In genomic region chr2:137945229-137945628, GRCh38 we compare ENCODE assay signal across 35 cellular contexts. TPM values are rescaled to one million over a fixed set of nuclear protein-coding genes. Genes with fewer than 3 reads are reported as not detected.
"Had no signal": no experiment of that assay in that cellular context is flagged by ENCODE, and none has a peak within 500 bp of the region (broad histone marks: within the 10 kb centered on the region; RNA-seq: fewer than 3 reads in every experiment).

No MANE protein-coding gene starts in this region.

- DNase-seq: activated CD4-positive, alpha-beta T cell treated with anti-CD3 and anti-CD28 coated beads, Interleukin-2, amount 10 ng/mL, durations not matched to agents 24 days and 14 days; activated CD4-positive, alpha-beta T cell treated with anti-CD3 and anti-CD28 coated beads, Interleukin-2, amount 50 U/mL, for 4 hours; activated CD8-positive, alpha-beta T cell treated with anti-CD3 and anti-CD28 coated beads for 36 hours; activated effector memory CD4-positive, alpha-beta T cell treated with anti-CD3 and anti-CD28 coated beads, Interleukin-2, amount 50 U/mL, for 16 hours; activated naive CD4-positive, alpha-beta T cell; activated naive CD4-positive, alpha-beta T cell treated with anti-CD3 and anti-CD28 coated beads, Interleukin-2, amount 50 U/mL, for 16 hours; activated naive CD8-positive, alpha-beta T cell treated with anti-CD3 and anti-CD28 coated beads for 36 hours; activated T-cell treated with anti-CD3 and anti-CD28 coated beads, Interleukin-2, amount 50 U/mL, for 1 hour; activated T-cell treated with anti-CD3 and anti-CD28 coated beads, Interleukin-2, amount 50 U/mL, for 72 hours; amniotic stem cell; aorta; brain microvascular endothelial cell; central memory CD4-positive, alpha-beta T cell; NCI-H1105; NCI-H1417 treated with DMSO at 0.1 percent for 48 hours; NCI-H1930; NCI-H2081 treated with DMSO at 0.1 percent for 48 hours; NCI-H226; NCI-H446 treated with DMSO at 0.1 percent for 48 hours; NCI-H524; NCI-H69; NK-92 treated with Interleukin-12 subunit alpha and Interleukin-12 subunit beta, amount 100 ng/mL, for 24 hours; PC-9; SIG-M5; SW 1271; T-helper 1 cell; T-helper 2 cell; T-helper 9 cell; WERI-Rb-1 had no signal

- H3K27me3 ChIP-seq: brain microvascular endothelial cell had no signal

- H2AFZ ChIP-seq: PC-9 had no signal

- H3K4me3 ChIP-seq: K562, PC-9 had no signal

- ATAC-seq: activated CD8-positive, alpha-beta T cell treated with anti-CD3 and anti-CD28 coated beads for 36 hours; activated T-cell treated with anti-CD3 and anti-CD28 coated beads, Interleukin-2, amount 50 U/mL, for 72 hours; activated T-helper 17 cell treated with anti-CD3 and anti-CD28 coated beads, Interleukin-2, amount 50 U/mL, for 72 hours; K562; Right ventricle myocardium inferior had no signal

- H3K4me1 Mint-ChIP-seq: activated CD4-positive, alpha-beta T cell treated with anti-CD3 and anti-CD28 coated beads, Interleukin-2, amount 10 ng/mL, durations not matched to agents 24 days and 14 days; activated naive CD8-positive, alpha-beta T cell treated with anti-CD3 and anti-CD28 coated beads for 36 hours; activated T-helper 17 cell treated with anti-CD3 and anti-CD28 coated beads, Interleukin-2, amount 50 U/mL, for 72 hours had no signal

- FAIRE-seq: K562, RCC 7860 had no signal

- H3K36me3 ChIP-seq: brain microvascular endothelial cell, WERI-Rb-1 had no signal

- H3K27me3 Mint-ChIP-seq: activated CD4-positive, alpha-beta T cell treated with anti-CD3 and anti-CD28 coated beads, Interleukin-2, amount 10 ng/mL, durations not matched to agents 24 days and 14 days; activated naive CD8-positive, alpha-beta T cell treated with anti-CD3 and anti-CD28 coated beads for 36 hours; activated T-helper 17 cell treated with anti-CD3 and anti-CD28 coated beads, Interleukin-2, amount 50 U/mL, for 72 hours had no signal

- H3K36me3 Mint-ChIP-seq: activated naive CD8-positive, alpha-beta T cell treated with anti-CD3 and anti-CD28 coated beads for 36 hours had no signal

- H3K27ac Mint-ChIP-seq: activated CD4-positive, alpha-beta T cell treated with anti-CD3 and anti-CD28 coated beads, Interleukin-2, amount 10 ng/mL, durations not matched to agents 24 days and 14 days; activated CD8-positive, alpha-beta T cell treated with anti-CD3 and anti-CD28 coated beads for 36 hours; activated naive CD8-positive, alpha-beta T cell treated with anti-CD3 and anti-CD28 coated beads for 36 hours; activated T-helper 17 cell treated with anti-CD3 and anti-CD28 coated beads, Interleukin-2, amount 50 U/mL, for 72 hours had no signal

- H3K4me2 ChIP-seq: PC-9 had no signal

- H3K27ac ChIP-seq: brain microvascular endothelial cell, PC-9, RWPE1, WERI-Rb-1 had no signal

- H3K9me3 Mint-ChIP-seq: activated CD4-positive, alpha-beta T cell treated with anti-CD3 and anti-CD28 coated beads, Interleukin-2, amount 10 ng/mL, durations not matched to agents 24 days and 14 days; activated CD8-positive, alpha-beta T cell treated with anti-CD3 and anti-CD28 coated beads for 36 hours; activated naive CD8-positive, alpha-beta T cell treated with anti-CD3 and anti-CD28 coated beads for 36 hours; activated T-cell treated with anti-CD3 and anti-CD28 coated beads, Interleukin-2, amount 50 U/mL, for 72 hours; activated T-helper 17 cell treated with anti-CD3 and anti-CD28 coated beads, Interleukin-2, amount 50 U/mL, for 72 hours had no signal

- H3K4me3 Mint-ChIP-seq: activated CD4-positive, alpha-beta T cell treated with anti-CD3 and anti-CD28 coated beads, Interleukin-2, amount 10 ng/mL, durations not matched to agents 24 days and 14 days; activated CD8-positive, alpha-beta T cell treated with anti-CD3 and anti-CD28 coated beads for 36 hours; activated naive CD8-positive, alpha-beta T cell treated with anti-CD3 and anti-CD28 coated beads for 36 hours; activated T-cell treated with anti-CD3 and anti-CD28 coated beads, Interleukin-2, amount 50 U/mL, for 72 hours; activated T-helper 17 cell treated with anti-CD3 and anti-CD28 coated beads, Interleukin-2, amount 50 U/mL, for 72 hours had no signal

RNA-seq across cellular contexts. Expression of gene HNMT, which starts 19.0 kb away (rescaled TPM):
- total RNA-seq: activated CD4-positive, alpha-beta T cell treated with anti-CD3 and anti-CD28 coated beads, Interleukin-2, amount 10 ng/mL, durations not matched to agents 24 days and 14 days; activated CD8-positive, alpha-beta memory T cell treated with anti-CD3 and anti-CD28 coated beads for 36 hours; activated CD8-positive, alpha-beta T cell treated with anti-CD3 and anti-CD28 coated beads for 36 hours; activated naive CD8-positive, alpha-beta T cell treated with anti-CD3 and anti-CD28 coated beads for 36 hours; activated T-cell treated with anti-CD3 and anti-CD28 coated beads, Interleukin-2, amount 50 U/mL, for 72 hours; activated T-helper 17 cell treated with anti-CD3 and anti-CD28 coated beads, Interleukin-2, amount 50 U/mL, for 72 hours had no signal
